23 cellular contexts compared by ENCODE assay signal in genomic region chr20:2759603-2760360, GRCh38. TPM values are rescaled to one million over a fixed set of nuclear protein-coding genes. Genes with fewer than 3 reads are reported as not detected.
"Had no signal": no experiment of that assay in that cellular context is flagged by ENCODE, and none has a peak within 500 bp of the region (broad histone marks: within the 10 kb centered on the region; RNA-seq: fewer than 3 reads in every experiment).

No MANE protein-coding gene starts in this region.

- H3K4me1 ChIP-seq: left ventricle myocardium inferior had no signal

- H3K79me2 ChIP-seq: hepatocyte had no signal

- H3K27ac ChIP-seq: dorsolateral prefrontal cortex, hepatocyte, left ventricle myocardium inferior, neutrophil had no signal

- ATAC-seq: activated CD4-positive, CD25-positive, alpha-beta regulatory T cell treated with anti-CD3 and anti-CD28 coated beads, Interleukin-2, amount 50 U/mL, for 24 hours; esophagus mucosa; stimulated activated naive CD8-positive, alpha-beta T cell treated with anti-CD3 and anti-CD28 coated beads, Interleukin-15, Interleukin-2, amounts not matched to agents 100 U/mL and 50 U/mL, for 24 hours had no signal

- DNase-seq: activated CD4-positive, alpha-beta T cell treated with anti-CD3 and anti-CD28 coated beads, Interleukin-2, amount 50 U/mL, for 1 hour; activated naive CD4-positive, alpha-beta T cell treated with anti-CD3 and anti-CD28 coated beads, Interleukin-2, amount 50 U/mL, for 16 hours; activated T-cell treated with anti-CD3 and anti-CD28 coated beads, Interleukin-2, amount 50 U/mL, for 1 hour; dorsolateral prefrontal cortex; left ventricle myocardium inferior; naive B cell; stimulated activated CD4-positive, alpha-beta T cell treated with anti-CD3 and anti-CD28 coated beads, Interleukin-4, amount 100 ng/mL, for 24 hours; stimulated activated naive CD8-positive, alpha-beta T cell treated with anti-CD3 and anti-CD28 coated beads, Interleukin-15, Interleukin-2, amounts not matched to agents 100 U/mL and 50 U/mL, for 24 hours; trophoblast cell had no signal

- H3K27ac Mint-ChIP-seq: activated T-helper 2 cell treated with anti-CD3 and anti-CD28 coated beads, Interferon-gamma antibody, Interleukin-2, Interleukin-4, amounts not matched to agents 10 μg/mL and 5 μg/mL and 100 μg/mL, durations not matched to agents 14 hours and 24 hours and 36 hours; naive B cell; T-helper 2 cell treated with Interferon-gamma antibody and Interleukin-4, amounts not matched to agents 5 μg/mL and 100 μg/mL, for 36 hours had no signal

- H3K4me3 Mint-ChIP-seq: naive B cell; T-helper 2 cell treated with Interferon-gamma antibody and Interleukin-4, amounts not matched to agents 5 μg/mL and 100 μg/mL, for 36 hours had no signal

- FAIRE-seq: astrocyte, endometrium had no signal

- H3K36me3 ChIP-seq: left ventricle myocardium inferior, neutrophil had no signal

- H3K9me3 Mint-ChIP-seq: activated T-helper 2 cell treated with anti-CD3 and anti-CD28 coated beads, Interferon-gamma antibody, Interleukin-2, Interleukin-4, amounts not matched to agents 10 μg/mL and 5 μg/mL and 100 μg/mL, durations not matched to agents 14 hours and 24 hours and 36 hours; naive B cell; T-helper 2 cell treated with Interferon-gamma antibody and Interleukin-4, amounts not matched to agents 5 μg/mL and 100 μg/mL, for 36 hours had no signal

- H2AFZ ChIP-seq: hepatocyte had no signal

- H3K4me3 ChIP-seq: dorsolateral prefrontal cortex, hepatocyte, left ventricle myocardium inferior had no signal

- H3K4me1 Mint-ChIP-seq: naive B cell had no signal

- H3K4me2 ChIP-seq: hepatocyte had no signal

- H3K9me3 ChIP-seq: left ventricle myocardium inferior, neutrophil had no signal

- H3K36me3 Mint-ChIP-seq: naive B cell had no signal

RNA-seq across cellular contexts. Expression of gene C20orf141, which starts 55.0 kb away (rescaled TPM):
- total RNA-seq: activated CD8-positive, alpha-beta memory T cell treated with anti-CD3 and anti-CD28 coated beads for 36 hours; activated T-helper 2 cell treated with anti-CD3 and anti-CD28 coated beads, Interferon-gamma antibody, Interleukin-2, Interleukin-4, amounts not matched to agents 10 μg/mL and 5 μg/mL and 100 μg/mL, durations not matched to agents 14 hours and 24 hours and 36 hours; astrocyte; dorsolateral prefrontal cortex; esophagus mucosa; hepatocyte; kidney epithelial cell; left ventricle myocardium inferior; mononuclear cell; renal cortical epithelial cell; skeletal muscle tissue had no signal
- polyA plus RNA-seq: hepatocyte had no signal

RNA-seq across cellular contexts. Expression of gene TMEM239, which starts 56.4 kb away (rescaled TPM):
- total RNA-seq: activated CD8-positive, alpha-beta memory T cell treated with anti-CD3 and anti-CD28 coated beads for 36 hours; activated T-helper 2 cell treated with anti-CD3 and anti-CD28 coated beads, Interferon-gamma antibody, Interleukin-2, Interleukin-4, amounts not matched to agents 10 μg/mL and 5 μg/mL and 100 μg/mL, durations not matched to agents 14 hours and 24 hours and 36 hours; astrocyte; dorsolateral prefrontal cortex; esophagus mucosa; hepatocyte; kidney epithelial cell; left ventricle myocardium inferior; mononuclear cell; renal cortical epithelial cell; skeletal muscle tissue had no signal
- polyA plus RNA-seq: adipose tissue, hepatocyte had no signal
